ENCODE assay signal across 8 cellular contexts in the genomic region with DNA sequence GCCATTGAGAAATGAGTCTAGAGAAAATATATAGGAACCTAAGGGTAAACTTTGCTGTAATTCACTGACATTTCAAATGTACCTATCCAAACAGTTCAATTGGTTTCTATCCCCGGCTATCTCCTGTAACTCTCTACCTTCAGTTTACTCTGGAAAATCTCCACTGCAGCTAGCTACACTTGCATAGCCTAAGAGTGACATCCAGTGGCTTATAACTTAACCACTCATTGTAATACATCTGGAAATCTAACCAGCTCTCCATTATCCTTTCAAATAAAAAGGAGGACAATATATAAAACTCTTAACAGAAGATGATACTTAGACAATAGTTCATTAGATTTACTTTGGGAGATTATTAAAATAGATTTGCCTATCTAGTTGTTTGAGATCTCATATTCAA. TPM values are rescaled to one million over a fixed set of nuclear protein-coding genes. Genes with fewer than 3 reads are reported as not detected.
DNase-seq lines count a peak whose midpoint lies in the region; FAIRE-seq and TF ChIP-seq lines count a peak whose summit lies in the region.
"Had no signal": no experiment of that assay in that cellular context is flagged by ENCODE, and none has a peak within 500 bp of the region (broad histone marks: within the 10 kb centered on the region; RNA-seq: fewer than 3 reads in every experiment).

No MANE protein-coding gene starts in this region.

- peaks cover 18% of the 10 kb centered on the region for H3K27me3 ChIP-seq in PC-9 (ENCODE audit: insufficient read depth, low read depth)

- no peak overlapping the region for H3K4me3 ChIP-seq in PC-9
- H3K4me3 ChIP-seq in fibroblast of the aortic adventitia (ENCODE audit: low read depth, low read length): no peak overlapping the region
- H3K4me3 ChIP-seq: SK-N-MC had no signal

- H3K9me3 ChIP-seq in PC-9 (ENCODE audit: insufficient read depth, low read depth): no peaks in the 10 kb centered on the region

- H3K36me3 ChIP-seq in PC-9 (ENCODE audit: low read depth): no peaks in the 10 kb centered on the region

- no peaks in the 10 kb centered on the region for H3K9me2 ChIP-seq in PC-9 (ENCODE audit: insufficient read depth)

- no peaks in the 10 kb centered on the region for H3K79me2 ChIP-seq in PC-9 (ENCODE audit: low read depth)

- no peaks in the 10 kb centered on the region for H4K20me1 ChIP-seq in PC-9 (ENCODE audit: insufficient read depth)

- H3K4me1 ChIP-seq in PC-9 (replicated peaks; ENCODE audit: insufficient read depth): no peaks in the 10 kb centered on the region

- no peak for TF ChIP-seq POLR2A in GM12891 (IDR thresholded peaks at IDR 0.05; ENCODE audit: low read depth, low read length)

- no peak overlapping the region for H3K4me2 ChIP-seq in PC-9

- no peak overlapping the region for H3K27ac ChIP-seq in PC-9
- H3K27ac ChIP-seq: SK-N-MC had no signal

- intact Hi-C loops in PC-9 (cut with micrococcal nuclease; ENCODE audit: unreplicated experiment): no loop called here

- no peaks in the 10 kb centered on the region for H3F3A ChIP-seq in PC-9 (ENCODE audit: insufficient read depth, low read depth)

- H2AFZ ChIP-seq in PC-9: no peak overlapping the region

- peak; percentile 60 for DNase-seq in H4 (ENCODE audit: low spot score)
- no peak for DNase-seq in PC-9
- peak; percentile 83 for DNase-seq in fibroblast of the aortic adventitia (ENCODE audit: low read depth)
- peak; percentile 62 for DNase-seq in renal cortical epithelial cell (ENCODE audit: low read depth)
- no peak for DNase-seq in SHP77 treated with DMSO at 0.1 percent for 48 hours (lab: John Stamatoyannopoulos, UW)
- DNase-seq in NCI-H1105 (lab: John Stamatoyannopoulos, UW): no peak
- no peak for DNase-seq in GM12891 (ENCODE audit: insufficient read length, low spot score)

- TF ChIP-seq CTCF in PC-9 (conservative IDR thresholded peaks at IDR 0.05): peak; percentile 67
- TF ChIP-seq CTCF in fibroblast of the aortic adventitia (IDR thresholded peaks at IDR 0.05; ENCODE audit: insufficient read depth, low read length): peak; percentile 61

- no TSS peak for BruUV-seq in PC-9 (replicated peaks; lab: Mats Ljungman, UMichigan)

- POLR2A ChIA-PET in PC-9 (lab: Charles Lee; ENCODE audit: unreplicated experiment): no interaction called here

- CTCF ChIA-PET in PC-9 (lab: Charles Lee): no interaction called here

- no peak for FAIRE-seq in GM12891 (lab: Jason Lieb, UNC)

TF ChIP-seq in GM12891, 5 proteins besides CTCF, POLR2A, EP300 and RAD21:
- TF ChIP-seq SPI1 (IDR thresholded peaks at IDR 0.05; ENCODE audit: low read depth, low read length) (no peak), POU2F2 (IDR thresholded peaks at IDR 0.05; ENCODE audit: low read depth, low read length) (no peak), TAF1 (IDR thresholded peaks at IDR 0.05; ENCODE audit: low read depth, low read length) (no peak), POLR2AphosphoS5 (IDR thresholded peaks at IDR 0.05; ENCODE audit: low read depth, low read length) (no peak), PAX5 (IDR thresholded peaks at IDR 0.05; ENCODE audit: insufficient read depth, low read length, severe bottlenecking) (no peak)

RNA-seq across cellular contexts. Expression of a gene that starts 35.3 kb away (rescaled TPM):
- 33.0 and 34.1 TPM in 2 replicates for total RNA-seq in H4 (2014; rRNA removed; shearing (Covaris generic))
- 30.5 and 39.2 TPM in 2 replicates for total RNA-seq in PC-9 (2021)
- 43.7 and 105 TPM in 2 replicates for total RNA-seq in fibroblast of the aortic adventitia (ENCODE audit: low replicate concordance)
- total RNA-seq in renal cortical epithelial cell: 32.8 and 35.1 TPM in 2 replicates
- 21.0 TPM for polyA plus RNA-seq in GM12891 (2012; ENCODE audit: low read depth, missing spikeins)

Comparison
In these comparisons a context has a peak if more than half of its experiments do, and no peak if none do; other contexts are left out.
1. DNase-seq: peak in H4 (single experiment), fibroblast of the aortic adventitia (single experiment) and renal cortical epithelial cell (single experiment); none in PC-9 (0 of 2), SHP77 treated with DMSO at 0.1 percent for 48 hours (single experiment), NCI-H1105 (single experiment) and GM12891 (single experiment).